18 cellular contexts compared by ENCODE assay signal in the genomic region with DNA sequence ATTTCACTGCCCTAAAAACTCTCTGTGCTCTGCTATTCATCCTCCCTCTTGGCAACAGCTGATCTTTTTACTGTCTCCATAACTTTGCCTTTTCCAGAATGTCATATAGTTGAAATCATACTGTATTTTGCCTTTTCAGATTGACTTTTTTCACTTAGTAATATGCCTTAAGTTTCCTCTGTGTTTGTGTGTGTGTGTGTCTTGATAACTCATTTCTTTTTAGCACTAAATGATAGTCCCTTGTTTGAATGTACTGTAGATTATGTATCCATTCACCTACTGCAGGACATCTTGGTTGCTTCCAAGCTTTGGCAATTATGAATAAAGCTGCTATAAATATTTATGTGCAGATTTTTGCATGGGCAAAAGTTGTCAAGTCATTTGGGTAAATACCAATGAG. TPM values are rescaled to one million over a fixed set of nuclear protein-coding genes. Genes with fewer than 3 reads are reported as not detected.
"Had no signal": no experiment of that assay in that cellular context is flagged by ENCODE, and none has a peak within 500 bp of the region (broad histone marks: within the 10 kb centered on the region; RNA-seq: fewer than 3 reads in every experiment).

No MANE protein-coding gene starts in this region.

- H3K4me1 ChIP-seq: body of pancreas, lower lobe of right lung, sigmoid colon, tibial nerve had no signal

- H3K4me3 ChIP-seq: body of pancreas, lower lobe of right lung, sigmoid colon, tibial nerve had no signal

- DNase-seq: activated CD4-positive, alpha-beta T cell treated with anti-CD3 and anti-CD28 coated beads, Interleukin-2, amount 50 U/mL, for 1 hour; activated CD4-positive, CD25-positive, alpha-beta regulatory T cell; activated effector memory CD4-positive, alpha-beta T cell treated with Interleukin-2 at 50 U/mL for 16 hours; activated T-cell treated with anti-CD3 and anti-CD28 coated beads, Interleukin-2, amount 50 U/mL, for 1 hour; body of pancreas; foreskin fibroblast; glutamatergic neuron; hypothalamus; lower lobe of right lung; nephron progenitor cell; nucleus accumbens; sigmoid colon; stimulated activated CD4-positive, alpha-beta T cell treated with anti-CD3 and anti-CD28 coated beads, Interleukin-4, amount 100 ng/mL, for 4 hours; stimulated activated naive CD4-positive, alpha-beta T cell had no signal

- H3K4me1 Mint-ChIP-seq: nephron progenitor cell had no signal

- ATAC-seq: body of pancreas, lower lobe of right lung had no signal

- H3K27me3 ChIP-seq: body of pancreas, sigmoid colon, tibial nerve had no signal

- H3K27ac ChIP-seq: body of pancreas, epithelial cell of prostate, lower lobe of right lung, sigmoid colon, tibial nerve had no signal

- H3K27me3 Mint-ChIP-seq: activated naive CD8-positive, alpha-beta T cell had no signal

- H3K27ac Mint-ChIP-seq: nephron progenitor cell had no signal

- H3K4me3 Mint-ChIP-seq: activated naive CD8-positive, alpha-beta T cell; nephron progenitor cell had no signal

- H3K36me3 ChIP-seq: lower lobe of right lung, sigmoid colon had no signal

RNA-seq across cellular contexts. Expression of a gene that starts 9.5 kb away (rescaled TPM):
- total RNA-seq: SK-MEL-5 had no signal
